10 cellular contexts compared by ENCODE assay signal in genomic region chr9:110156416-110156815, GRCh38.
DNase-seq lines count a peak whose midpoint lies in the region; ATAC-seq lines count a peak whose summit lies in the region.
"Had no signal": no experiment of that assay in that cellular context is flagged by ENCODE, and none has a peak within 500 bp of the region (broad histone marks: within the 10 kb centered on the region; RNA-seq: fewer than 3 reads in every experiment).

No MANE protein-coding gene starts in this region.

- DNase-seq in NCI-H2107 (lab: John Stamatoyannopoulos, UW) (no peak), hippocampal formation (lab: John Stamatoyannopoulos, UW) (no peak), cerebellar cortex (ENCODE audit: low spot score) (no peak)
- DNase-seq: NCI-H510A treated with DMSO at 0.1 percent for 48 hours had no signal

- H3K4me3 ChIP-seq in mucosa of rectum (ENCODE audit: low read length in 2 of 2) = peak overlapping the region in 1 of 2 donors; percentile 9
- H3K4me3 ChIP-seq: K562, vagina had no signal

- peaks cover 79% of the 10 kb centered on the region for H3K36me3 ChIP-seq in KOPT-K1 (ENCODE audit: insufficient read depth, low read length)
- peaks cover 0 to 4% of the 10 kb centered on the region in 2 donors for H3K36me3 ChIP-seq in mucosa of rectum (ENCODE audit: control insufficient read depth in 2 of 2, insufficient read depth in 2 of 2, low read length in 2 of 2)
- H3K36me3 ChIP-seq: vagina had no signal

- H3K27ac ChIP-seq in KOPT-K1 (ENCODE audit: low read depth, low read length, poor library complexity, severe bottlenecking) = peak overlapping the region; percentile 100
- peak overlapping the region; percentile 18 to 32 for H3K27ac ChIP-seq in mucosa of rectum (ENCODE audit: low read depth in 2 of 2, low read length in 2 of 2)
- H3K27ac ChIP-seq: vagina had no signal

- no peak overlapping the region for H3K9ac ChIP-seq in mucosa of rectum (ENCODE audit: low read depth in 1 of 2, low read length in 2 of 2)

- no peaks in the 10 kb centered on the region for H3K9me3 ChIP-seq in KOPT-K1 (ENCODE audit: insufficient read depth, low read length, poor library complexity, severe bottlenecking)
- no peaks in the 10 kb centered on the region for H3K9me3 ChIP-seq in mucosa of rectum (ENCODE audit: control insufficient read depth in 2 of 2, low read length in 2 of 2)
- H3K9me3 ChIP-seq: vagina had no signal

- H3K4me1 ChIP-seq in mucosa of rectum (ENCODE audit: control insufficient read depth in 2 of 2, insufficient read depth in 2 of 2, low read length in 2 of 2) = peaks cover 6 to 25% of the 10 kb centered on the region in 2 donors

- no peaks in the 10 kb centered on the region for H3K27me3 ChIP-seq in mucosa of rectum (ENCODE audit: control insufficient read depth in 2 of 2, insufficient read depth in 2 of 2, low read length in 2 of 2)
- H3K27me3 ChIP-seq: vagina had no signal

- ATAC-seq in GM18498 (IDR thresholded peaks at IDR 0.05; ENCODE audit: unreplicated experiment) (peak; percentile 21), GM21381 (IDR thresholded peaks at IDR 0.05; ENCODE audit: unreplicated experiment) (peak; percentile 9)
- ATAC-seq: K562 had no signal
